23 cellular contexts compared by ENCODE assay signal in genomic region chr11:128933481-128934178, GRCh38. TPM values are rescaled to one million over a fixed set of nuclear protein-coding genes. Genes with fewer than 3 reads are reported as not detected.
"Had no signal": no experiment of that assay in that cellular context is flagged by ENCODE, and none has a peak within 500 bp of the region (broad histone marks: within the 10 kb centered on the region; RNA-seq: fewer than 3 reads in every experiment).

No MANE protein-coding gene starts in this region.

- H3K36me3 ChIP-seq: ovary, prostate gland, vagina had no signal

- H3K9me3 ChIP-seq: ovary, prostate gland, testis, vagina had no signal

- H3K27me3 Mint-ChIP-seq: activated CD4-positive, alpha-beta memory T cell treated with anti-CD3 and anti-CD28 coated beads for 36 hours; activated CD4-positive, alpha-beta T cell treated with anti-CD3 and anti-CD28 coated beads for 36 hours had no signal

- H3K4me3 Mint-ChIP-seq: activated B cell treated with CpG ODN at 0.5 μM for 24 hours; activated CD4-positive, alpha-beta memory T cell treated with anti-CD3 and anti-CD28 coated beads for 36 hours; activated CD4-positive, alpha-beta T cell treated with anti-CD3 and anti-CD28 coated beads for 36 hours; activated naive CD8-positive, alpha-beta T cell treated with anti-CD3 and anti-CD28 coated beads, Interleukin-2, amount 50 U/mL, for 24 hours; activated T-helper 1 cell treated with anti-CD3 and anti-CD28 coated beads, Interleukin-12 subunit alpha, Interleukin-12 subunit beta, Interleukin-2, Interleukin-4 antibody, amounts not matched to agents 30 ng/mL and 10 ng/mL and 1 ng/mL, durations not matched to agents 14 hours and 24 hours and 36 hours; dendritic cell treated with granulocyte-macrophage colony-stimulating factor and Interleukin-4, amounts not matched to agents 40 ng/mL and 50 ng/mL, for 4 days; naive thymus-derived CD8-positive, alpha-beta T cell had no signal

- H3K9me3 Mint-ChIP-seq: activated CD4-positive, alpha-beta memory T cell treated with anti-CD3 and anti-CD28 coated beads for 36 hours; activated naive CD8-positive, alpha-beta T cell treated with anti-CD3 and anti-CD28 coated beads, Interleukin-2, amount 50 U/mL, for 24 hours; activated T-helper 1 cell treated with anti-CD3 and anti-CD28 coated beads, Interleukin-12 subunit alpha, Interleukin-12 subunit beta, Interleukin-2, Interleukin-4 antibody, amounts not matched to agents 30 ng/mL and 10 ng/mL and 1 ng/mL, durations not matched to agents 14 hours and 24 hours and 36 hours; dendritic cell treated with granulocyte-macrophage colony-stimulating factor and Interleukin-4, amounts not matched to agents 40 ng/mL and 50 ng/mL, for 4 days had no signal

- H3K27ac Mint-ChIP-seq: activated B cell treated with CpG ODN at 0.5 μM for 24 hours; activated CD4-positive, alpha-beta memory T cell treated with anti-CD3 and anti-CD28 coated beads for 36 hours; activated CD4-positive, alpha-beta T cell treated with anti-CD3 and anti-CD28 coated beads for 36 hours; activated naive CD8-positive, alpha-beta T cell treated with anti-CD3 and anti-CD28 coated beads, Interleukin-2, amount 50 U/mL, for 24 hours; activated T-helper 1 cell treated with anti-CD3 and anti-CD28 coated beads, Interleukin-12 subunit alpha, Interleukin-12 subunit beta, Interleukin-2, Interleukin-4 antibody, amounts not matched to agents 30 ng/mL and 10 ng/mL and 1 ng/mL, durations not matched to agents 14 hours and 24 hours and 36 hours; dendritic cell treated with granulocyte-macrophage colony-stimulating factor and Interleukin-4, amounts not matched to agents 40 ng/mL and 50 ng/mL, for 4 days had no signal

- H3K4me1 ChIP-seq: prostate gland, testis had no signal

- ATAC-seq: activated CD4-positive, alpha-beta T cell treated with anti-CD3 and anti-CD28 coated beads for 36 hours; activated naive CD8-positive, alpha-beta T cell treated with anti-CD3 and anti-CD28 coated beads, Interleukin-2, amount 50 U/mL, for 24 hours; left lobe of liver; naive thymus-derived CD8-positive, alpha-beta T cell had no signal

- DNase-seq: activated B cell treated with CpG ODN at 0.5 μM for 24 hours; activated CD4-positive, alpha-beta memory T cell treated with anti-CD3 and anti-CD28 coated beads for 36 hours; activated CD4-positive, alpha-beta T cell treated with anti-CD3 and anti-CD28 coated beads for 36 hours; activated gamma-delta T cell; activated naive CD4-positive, alpha-beta T cell treated with anti-CD3 and anti-CD28 coated beads, Interleukin-2, amount 50 U/mL, for 16 hours; activated naive CD8-positive, alpha-beta T cell treated with anti-CD3 and anti-CD28 coated beads, Interleukin-2, amount 50 U/mL, for 24 hours; effector CD4-positive, alpha-beta T cell; naive thymus-derived CD8-positive, alpha-beta T cell; ovary; stimulated activated CD4-positive, alpha-beta T cell treated with anti-CD3 and anti-CD28 coated beads, Interleukin-2, amount 100 ng/mL, for 48 hours; stimulated activated naive CD4-positive, alpha-beta T cell; testis; trophoblast cell had no signal

- H3K27me3 ChIP-seq: ovary, testis, vagina had no signal

- H3K4me3 ChIP-seq: lung, ovary, prostate gland, testis, vagina had no signal

- H3K27ac ChIP-seq: ovary, prostate gland, testis, vagina had no signal

- H3K36me3 Mint-ChIP-seq: activated CD4-positive, alpha-beta memory T cell treated with anti-CD3 and anti-CD28 coated beads for 36 hours; naive thymus-derived CD8-positive, alpha-beta T cell had no signal

RNA-seq across cellular contexts. Expression of gene TP53AIP1, which starts 9.0 kb away (rescaled TPM):
- total RNA-seq: activated B cell treated with CpG ODN at 0.5 μM for 24 hours; activated CD4-positive, alpha-beta memory T cell treated with anti-CD3 and anti-CD28 coated beads for 36 hours; activated CD4-positive, alpha-beta T cell treated with anti-CD3 and anti-CD28 coated beads for 36 hours; activated T-helper 1 cell treated with anti-CD3 and anti-CD28 coated beads, Interleukin-12 subunit alpha, Interleukin-12 subunit beta, Interleukin-2, Interleukin-4 antibody, amounts not matched to agents 30 ng/mL and 10 ng/mL and 1 ng/mL, durations not matched to agents 14 hours and 24 hours and 36 hours; epithelial cell of proximal tubule; fibroblast of lung; kidney epithelial cell; left lobe of liver; mucosa of gallbladder; naive thymus-derived CD8-positive, alpha-beta T cell had no signal
- polyA plus RNA-seq: fibroblast of lung; naive thymus-derived CD8-positive, alpha-beta T cell had no signal

RNA-seq across cellular contexts. Expression of gene KCNJ5, which starts 42.5 kb away (rescaled TPM):
- total RNA-seq: activated B cell treated with CpG ODN at 0.5 μM for 24 hours; activated CD4-positive, alpha-beta memory T cell treated with anti-CD3 and anti-CD28 coated beads for 36 hours; activated CD4-positive, alpha-beta T cell treated with anti-CD3 and anti-CD28 coated beads for 36 hours; activated T-helper 1 cell treated with anti-CD3 and anti-CD28 coated beads, Interleukin-12 subunit alpha, Interleukin-12 subunit beta, Interleukin-2, Interleukin-4 antibody, amounts not matched to agents 30 ng/mL and 10 ng/mL and 1 ng/mL, durations not matched to agents 14 hours and 24 hours and 36 hours; naive thymus-derived CD8-positive, alpha-beta T cell had no signal
- polyA plus RNA-seq: naive thymus-derived CD8-positive, alpha-beta T cell had no signal
